22 cellular contexts compared by ENCODE assay signal in the genomic region with DNA sequence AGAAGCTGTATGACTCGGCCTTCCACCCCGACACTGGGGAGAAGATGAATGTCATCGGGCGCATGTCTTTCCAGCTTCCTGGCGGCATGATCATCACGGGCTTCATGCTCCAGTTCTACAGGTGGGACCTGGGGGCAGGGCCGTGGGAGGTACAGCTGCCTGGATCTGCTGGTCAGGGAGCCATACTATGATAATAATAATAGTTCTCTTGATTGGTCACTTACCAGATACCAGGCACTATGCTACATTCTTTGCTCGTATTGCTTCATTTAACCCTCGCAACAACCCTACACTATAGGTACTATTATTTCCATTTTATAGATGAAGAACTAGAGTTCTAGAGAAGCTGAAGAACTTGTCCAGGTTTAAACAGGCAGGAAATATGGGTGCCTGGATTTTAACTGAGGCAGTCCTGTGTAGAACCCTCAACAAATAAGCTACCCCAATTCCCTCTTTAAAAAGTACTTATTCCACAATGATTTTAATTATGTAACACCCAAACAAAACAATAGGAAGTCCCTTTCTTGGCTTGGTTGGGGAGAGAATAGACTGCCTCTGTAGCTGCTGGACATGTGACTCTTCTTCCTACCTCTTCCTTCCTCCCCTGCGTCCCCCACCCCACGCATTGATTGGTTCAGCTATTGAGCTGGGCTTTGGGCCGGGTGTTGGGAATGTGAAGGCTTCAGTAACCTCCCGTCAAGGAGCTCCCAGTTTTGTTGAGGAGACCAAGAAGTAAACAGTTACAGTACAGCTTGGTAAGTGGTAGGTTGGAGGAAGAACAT. TPM values are rescaled to one million over a fixed set of nuclear protein-coding genes. Genes with fewer than 3 reads are reported as not detected.
A peak's percentile ranks its signal among the peaks of the same experiment; 100 is the strongest.
DNase-seq lines count a peak whose midpoint lies in the region; ATAC-seq and TF ChIP-seq lines count a peak whose summit lies in the region.
"Had no signal": no experiment of that assay in that cellular context is flagged by ENCODE, and none has a peak within 500 bp of the region (broad histone marks: within the 10 kb centered on the region; RNA-seq: fewer than 3 reads in every experiment).

No MANE protein-coding gene starts in this region.

- no peak for TF ChIP-seq POLR2A in gastroesophageal sphincter (IDR thresholded peaks at IDR 0.05)

- no peaks in the 10 kb centered on the region for H3K27me3 ChIP-seq in A673 (replicated peaks; ENCODE audit: insufficient read depth, low read depth, low read length, poor library complexity)
- H3K27me3 ChIP-seq in CD4-positive, CD25-positive, alpha-beta regulatory T cell (ENCODE audit: control insufficient read depth, insufficient read depth, low read length): no peaks in the 10 kb centered on the region
- no peaks in the 10 kb centered on the region for H3K27me3 ChIP-seq in gastroesophageal sphincter

- H3K4me3 Mint-ChIP-seq in CD4-positive, CD25-positive, alpha-beta regulatory T cell: no peak overlapping the region
- H3K4me3 Mint-ChIP-seq in dendritic cell treated with granulocyte-macrophage colony-stimulating factor and Interleukin-4, amounts not matched to agents 40 ng/mL and 50 ng/mL, for 4 days: peak overlapping the region; percentile 48
- no peak overlapping the region for H3K4me3 Mint-ChIP-seq in nephron
- H3K4me3 Mint-ChIP-seq: CD4-positive, alpha-beta T cell had no signal

- DNase-seq in A673 (ENCODE audit: low spot score) (no peak), NCI-H2171 treated with DMSO at 0.1 percent for 48 hours (lab: John Stamatoyannopoulos, UW) (no peak)
- no peak for DNase-seq in CD4-positive, CD25-positive, alpha-beta regulatory T cell
- DNase-seq: activated CD4-positive, alpha-beta T cell treated with anti-CD3 and anti-CD28 coated beads, Interleukin-2, amount 50 U/mL, for 4 hours; activated gamma-delta T cell treated with Interleukin-2 at 50 U/mL for 16 hours; amniotic stem cell; CD4-positive, alpha-beta T cell; glutamatergic neuron; kidney; mesenchymal stem cell; NCI-H1092; NCI-H2029; NCI-H345; NCI-H82; stimulated activated CD4-positive, alpha-beta T cell treated with anti-CD3 and anti-CD28 coated beads, Interleukin-4, amount 100 ng/mL, for 1 hour; stimulated activated naive CD4-positive, alpha-beta T cell; T-helper 9 cell had no signal

- peaks cover 0 to 4% (median 2%) of the 10 kb centered on the region in 4 donors for H3K4me1 Mint-ChIP-seq in CD4-positive, CD25-positive, alpha-beta regulatory T cell
- H3K4me1 Mint-ChIP-seq in dendritic cell treated with granulocyte-macrophage colony-stimulating factor and Interleukin-4, amounts not matched to agents 40 ng/mL and 50 ng/mL, for 4 days (ENCODE audit: low read depth): peaks cover 29% of the 10 kb centered on the region
- H3K4me1 Mint-ChIP-seq in nephron: peaks cover 15% of the 10 kb centered on the region

- no peak for TF ChIP-seq EP300 in gastroesophageal sphincter (IDR thresholded peaks at IDR 0.05)

- H3K27ac Mint-ChIP-seq in CD4-positive, CD25-positive, alpha-beta regulatory T cell: peak overlapping the region in 2 of 3 donors; percentile 52 to 68
- peak overlapping the region; percentile 56 for H3K27ac Mint-ChIP-seq in dendritic cell treated with granulocyte-macrophage colony-stimulating factor and Interleukin-4, amounts not matched to agents 40 ng/mL and 50 ng/mL, for 4 days
- peak overlapping the region; percentile 37 to 67 (median 44) for H3K27ac Mint-ChIP-seq in nephron
- H3K27ac Mint-ChIP-seq: CD4-positive, alpha-beta T cell had no signal

- peaks cover 0 to 3% (median 0%) of the 10 kb centered on the region in 7 donors for H3K9me3 Mint-ChIP-seq in CD4-positive, CD25-positive, alpha-beta regulatory T cell
- H3K9me3 Mint-ChIP-seq in dendritic cell treated with granulocyte-macrophage colony-stimulating factor and Interleukin-4, amounts not matched to agents 40 ng/mL and 50 ng/mL, for 4 days: no peaks in the 10 kb centered on the region
- H3K9me3 Mint-ChIP-seq in nephron: no peaks in the 10 kb centered on the region
- H3K9me3 Mint-ChIP-seq: CD4-positive, alpha-beta T cell had no signal

- intact Hi-C loops in A673 (cut with micrococcal nuclease; ENCODE audit: unreplicated experiment): loop anchor here (10.0 kb wide), 1 partner anchor 338 kb away; no protein-coding TSS in a partner anchor
- intact Hi-C loops in dendritic cell treated with granulocyte-macrophage colony-stimulating factor and Interleukin-4, amounts not matched to agents 40 ng/mL and 50 ng/mL, for 4 days (cut with micrococcal nuclease): loop anchor here (10.0 kb wide), 2 partner anchors 338 to 608 kb away; no protein-coding TSS in a partner anchor

- H3K27ac ChIP-seq in A673 (ENCODE audit: low read depth, low read length, poor library complexity, severe bottlenecking) (peak overlapping the region; percentile 15), gastroesophageal sphincter (no peak overlapping the region)
- H3K27ac ChIP-seq in CD4-positive, CD25-positive, alpha-beta regulatory T cell (ENCODE audit: insufficient read depth, low read length, poor library complexity, severe bottlenecking): no peak overlapping the region

- no peaks in the 10 kb centered on the region for H3K4me1 ChIP-seq in A673 (ENCODE audit: insufficient read depth, low read length, poor library complexity, severe bottlenecking)
- no peaks in the 10 kb centered on the region for H3K4me1 ChIP-seq in CD4-positive, CD25-positive, alpha-beta regulatory T cell (ENCODE audit: control insufficient read depth, insufficient read depth, low read length, poor library complexity, severe bottlenecking)
- H3K4me1 ChIP-seq in gastroesophageal sphincter: peaks cover 0 to 12% (median 4%) of the 10 kb centered on the region in 3 donors

- H3K36me3 ChIP-seq in A673 (ENCODE audit: insufficient read depth, low read length, poor library complexity, severe bottlenecking): peaks cover 43% of the 10 kb centered on the region
- H3K36me3 ChIP-seq in CD4-positive, CD25-positive, alpha-beta regulatory T cell (ENCODE audit: control insufficient read depth, insufficient read depth, low read length): peaks cover 23% of the 10 kb centered on the region
- H3K36me3 ChIP-seq in gastroesophageal sphincter: peaks cover 0 to 31% of the 10 kb centered on the region in 2 donors

- TF ChIP-seq CTCF in A673 (conservative IDR thresholded peaks at IDR 0.05; ENCODE audit: low read depth, low read length) (no peak), nephron (IDR thresholded peaks at IDR 0.05; ENCODE audit: unreplicated experiment in 3 of 3) (no peak), gastroesophageal sphincter (IDR thresholded peaks at IDR 0.05) (no peak)

- CTCF ChIA-PET in A673 (lab: Charles Lee): no interaction called here

- 63 to 65% methylated on average over 2 to 10 of the region's 13 CpGs for WGBS in gastroesophageal sphincter (ENCODE audit: low coverage in 1 of 2), 2 donors

- H3K27me3 Mint-ChIP-seq in CD4-positive, CD25-positive, alpha-beta regulatory T cell: no peaks in the 10 kb centered on the region
- no peaks in the 10 kb centered on the region for H3K27me3 Mint-ChIP-seq in dendritic cell treated with granulocyte-macrophage colony-stimulating factor and Interleukin-4, amounts not matched to agents 40 ng/mL and 50 ng/mL, for 4 days
- no peaks in the 10 kb centered on the region for H3K27me3 Mint-ChIP-seq in nephron (ENCODE audit: low read depth)
- H3K27me3 Mint-ChIP-seq: CD4-positive, alpha-beta T cell had no signal

- H3K36me3 Mint-ChIP-seq in CD4-positive, CD25-positive, alpha-beta regulatory T cell: peaks cover 28% of the 10 kb centered on the region
- no peaks in the 10 kb centered on the region for H3K36me3 Mint-ChIP-seq in dendritic cell treated with granulocyte-macrophage colony-stimulating factor and Interleukin-4, amounts not matched to agents 40 ng/mL and 50 ng/mL, for 4 days (ENCODE audit: low read depth)
- peaks cover 41% of the 10 kb centered on the region for H3K36me3 Mint-ChIP-seq in nephron (ENCODE audit: low read depth)

- no peak overlapping the region for H3K4me3 ChIP-seq in A673 (ENCODE audit: low read depth, low read length, poor library complexity, severe bottlenecking)
- H3K4me3 ChIP-seq in CD4-positive, CD25-positive, alpha-beta regulatory T cell (ENCODE audit: low read depth, low read length): no peak overlapping the region
- H3K4me3 ChIP-seq in gastroesophageal sphincter: no peak overlapping the region
- H3K4me3 ChIP-seq: coronary artery had no signal

- H3K9me3 ChIP-seq in A673 (ENCODE audit: low read depth, low read length, poor library complexity, severe bottlenecking) (no peaks in the 10 kb centered on the region), gastroesophageal sphincter (no peaks in the 10 kb centered on the region)
- H3K9me3 ChIP-seq in CD4-positive, CD25-positive, alpha-beta regulatory T cell (ENCODE audit: control insufficient read depth in 2 of 2, low read length in 2 of 2): no peaks in the 10 kb centered on the region

- POLR2A ChIA-PET in A673 (lab: Charles Lee; ENCODE audit: low non-redundant PET): no interaction called here

- no TSS peak for BruUV-seq in A673 (replicated peaks; lab: Mats Ljungman, UMichigan)

- no peak for ATAC-seq in CD4-positive, CD25-positive, alpha-beta regulatory T cell (ENCODE audit: low read depth in 2 of 2)
- ATAC-seq in gastroesophageal sphincter (no peak), GM19351 (IDR thresholded peaks at IDR 0.05; ENCODE audit: unreplicated experiment) (no peak)

RNA-seq across cellular contexts. Expression of a gene that starts 12.8 kb away (rescaled TPM):
- total RNA-seq in A673 (2021) (19.5 and 24.6 TPM in 2 replicates), gastroesophageal sphincter (1 to 10 TPM in 2 of 4 donors, under 1 TPM in 2; 0.45 to 3.2 (median 1.2) TPM)
- 9.9 TPM for total RNA-seq in CD4-positive, CD25-positive, alpha-beta regulatory T cell
- 10 to 100 TPM in 2 of 4 donors, 1 to 10 TPM in 2; 4.9 to 11.5 (median 8.9) TPM for polyA plus RNA-seq in CD4-positive, CD25-positive, alpha-beta regulatory T cell

RNA-seq across cellular contexts. Expression of a gene that starts 13.0 kb away (rescaled TPM):
- total RNA-seq in A673 (2021) (14.9 and 17.2 TPM in 2 replicates), gastroesophageal sphincter (1 to 10 TPM; 7.1 to 9.8 (median 9.1) TPM)
- total RNA-seq in CD4-positive, CD25-positive, alpha-beta regulatory T cell: 2.0 TPM
- 1 to 10 TPM; 2.3 to 3.3 (median 3.0) TPM for polyA plus RNA-seq in CD4-positive, CD25-positive, alpha-beta regulatory T cell

RNA-seq across cellular contexts. Expression of a gene that starts 16.5 kb away (rescaled TPM):
- total RNA-seq in A673 (2021): 20.0 and 20.3 TPM in 2 replicates
- total RNA-seq in CD4-positive, CD25-positive, alpha-beta regulatory T cell: 27.7 TPM
- 10 to 100 TPM; 26.9 to 38.5 (median 28.3) TPM for polyA plus RNA-seq in CD4-positive, CD25-positive, alpha-beta regulatory T cell
- total RNA-seq in gastroesophageal sphincter: 100 to 1,000 TPM; 125 to 142 (median 132) TPM
